ENCODE assay signal across 9 cellular contexts in the genomic region with DNA sequence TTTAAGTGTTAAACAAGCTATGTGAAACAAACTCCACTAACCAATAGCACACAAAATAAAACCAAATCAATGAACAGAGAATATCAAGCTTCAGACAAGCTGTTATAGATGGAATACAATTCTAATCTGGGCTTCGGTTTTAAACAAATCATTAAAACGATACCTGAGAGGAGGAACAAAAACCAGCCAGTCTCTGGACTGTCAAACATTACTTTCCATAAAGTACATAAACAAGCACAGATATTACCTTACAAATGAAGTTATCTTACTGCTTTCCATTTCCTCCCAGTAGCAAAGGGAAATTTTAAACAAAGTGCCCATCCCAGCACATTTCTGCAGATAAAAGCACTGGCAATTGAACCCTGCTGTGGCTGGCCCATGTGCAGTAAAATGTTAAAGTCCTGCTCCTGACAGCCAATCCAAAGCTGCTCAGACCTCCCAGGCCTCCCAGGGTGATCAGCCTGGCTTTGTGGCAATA.
DNase-seq lines count a peak whose midpoint lies in the region; ATAC-seq and TF ChIP-seq lines count a peak whose summit lies in the region.
"Had no signal": no experiment of that assay in that cellular context is flagged by ENCODE, and none has a peak within 500 bp of the region (broad histone marks: within the 10 kb centered on the region; RNA-seq: fewer than 3 reads in every experiment).

No MANE protein-coding gene starts in this region.

- H3K4me3 Mint-ChIP-seq in nephron progenitor cell: peak overlapping the region; percentile 26
- H3K4me3 Mint-ChIP-seq: central memory CD8-positive, alpha-beta T cell had no signal

- peak; percentile 75 for ATAC-seq in GM19324 (IDR thresholded peaks at IDR 0.05; ENCODE audit: low FRiP score, unreplicated experiment)
- peak; percentile 77 for ATAC-seq in HG02623 (IDR thresholded peaks at IDR 0.05; ENCODE audit: unreplicated experiment)

- peaks cover 32% of the 10 kb centered on the region for H3K4me1 Mint-ChIP-seq in nephron progenitor cell
- H3K4me1 Mint-ChIP-seq: central memory CD8-positive, alpha-beta T cell had no signal

- TF ChIP-seq CTCF in nephron progenitor cell (IDR thresholded peaks at IDR 0.05): no peak

- H3K27ac Mint-ChIP-seq in nephron progenitor cell: no peak overlapping the region

- peaks cover 3% of the 10 kb centered on the region for H3K27me3 Mint-ChIP-seq in nephron progenitor cell (ENCODE audit: low read depth, poor library complexity)
- H3K27me3 Mint-ChIP-seq: central memory CD8-positive, alpha-beta T cell had no signal

- no peaks in the 10 kb centered on the region for H3K36me3 Mint-ChIP-seq in nephron progenitor cell (ENCODE audit: low read depth)

- no peaks in the 10 kb centered on the region for H3K9me3 Mint-ChIP-seq in nephron progenitor cell
- H3K9me3 Mint-ChIP-seq: central memory CD8-positive, alpha-beta T cell had no signal

- DNase-seq in MV-4-11 (lab: John Stamatoyannopoulos, UW) (peak; percentile 72), nephron progenitor cell (no peak), NCI-H2196 (lab: John Stamatoyannopoulos, UW; ENCODE audit: unreplicated experiment) (no peak), globus pallidus (ENCODE audit: low spot score) (no peak)
- DNase-seq in activated CD8-positive, alpha-beta memory T cell treated with anti-CD3 and anti-CD28 coated beads for 24 hours: no peak
- DNase-seq: NCI-H1092 had no signal
